In the genomic region with DNA sequence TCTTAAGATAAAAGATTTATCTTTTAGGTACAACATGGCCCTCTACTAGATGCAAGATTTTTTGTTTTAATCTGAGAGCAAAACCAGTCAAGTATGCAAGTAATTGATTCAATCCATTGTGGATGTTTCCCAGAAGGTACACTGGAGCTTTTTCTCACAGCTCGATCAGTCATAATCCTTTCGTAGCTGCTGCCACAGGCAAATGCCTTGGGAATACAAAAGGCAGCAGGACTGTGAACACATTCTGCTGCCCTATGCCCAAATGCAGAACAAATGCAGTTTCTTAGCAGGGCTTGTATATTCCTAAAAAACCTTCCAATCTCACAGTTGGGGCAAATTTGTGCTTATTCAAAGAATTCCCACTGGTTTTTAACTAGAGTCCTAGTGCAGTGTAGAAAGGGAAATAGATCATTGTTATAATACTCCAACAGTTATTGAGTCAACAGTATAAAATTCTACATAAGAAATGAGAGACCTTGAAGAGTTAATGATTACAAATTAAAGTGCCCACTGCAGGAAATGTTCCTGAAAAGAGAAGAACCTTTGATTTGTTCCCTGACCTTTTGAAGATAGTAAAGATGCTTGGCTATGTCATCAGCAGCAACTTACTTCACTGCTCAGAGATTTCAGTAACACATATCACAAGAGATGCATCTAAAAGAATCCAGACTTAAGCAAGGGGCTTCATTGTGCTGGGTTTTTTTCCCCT, we compare ENCODE assay signal across 18 cellular contexts. TPM values are rescaled to one million over a fixed set of nuclear protein-coding genes. Genes with fewer than 3 reads are reported as not detected.
DNase-seq lines count a peak whose midpoint lies in the region; ATAC-seq and TF ChIP-seq lines count a peak whose summit lies in the region.
"Had no signal": no experiment of that assay in that cellular context is flagged by ENCODE, and none has a peak within 500 bp of the region (broad histone marks: within the 10 kb centered on the region; RNA-seq: fewer than 3 reads in every experiment).

No MANE protein-coding gene starts in this region.

- no peak overlapping the region for H3K27ac Mint-ChIP-seq in activated naive CD4-positive, alpha-beta T cell treated with anti-CD3 and anti-CD28 coated beads, Interleukin-2, amount 50 U/mL, for 24 hours
- H3K27ac Mint-ChIP-seq in brain: peak overlapping the region in 4 of 5 experiments; percentile 4 to 91 (median 62)

- H3K4me1 ChIP-seq in mucosa of rectum (ENCODE audit: control insufficient read depth in 2 of 2, insufficient read depth in 2 of 2, low read length in 2 of 2) (peaks cover 12 to 13% of the 10 kb centered on the region in 2 donors), aorta (ENCODE audit: control insufficient read depth in 1 of 2, insufficient read depth in 2 of 2, low read length in 2 of 2) (peaks cover 5 to 6% of the 10 kb centered on the region in 2 donors)

- no peak for TF ChIP-seq CTCF in brain (conservative IDR thresholded peaks at IDR 0.05)

- H3K36me3 ChIP-seq in mucosa of rectum (ENCODE audit: control insufficient read depth in 2 of 2, insufficient read depth in 2 of 2, low read length in 2 of 2): peaks cover 3 to 10% of the 10 kb centered on the region in 2 donors
- no peaks in the 10 kb centered on the region for H3K36me3 ChIP-seq in aorta (ENCODE audit: control insufficient read depth in 1 of 2, insufficient read depth in 2 of 2, low read length in 1 of 2)
- H3K36me3 ChIP-seq: brain microvascular endothelial cell had no signal

- no peak overlapping the region for H3K4me3 ChIP-seq in mucosa of rectum (ENCODE audit: low read length in 2 of 2)
- H3K4me3 ChIP-seq in aorta (ENCODE audit: low read length in 2 of 2): no peak overlapping the region

- whole genome bisulfite sequencing in aorta, 2 donors: 5% methylated on average over 2 of the region's 2 CpGs

- H3K27ac ChIP-seq in mucosa of rectum (ENCODE audit: low read depth in 2 of 2, low read length in 2 of 2): peak overlapping the region; percentile 60 to 71
- peak overlapping the region; percentile 51 to 82 for H3K27ac ChIP-seq in aorta (ENCODE audit: low read depth in 1 of 2, low read length in 2 of 2)
- H3K27ac ChIP-seq: brain microvascular endothelial cell had no signal

- DNase-seq in activated naive CD4-positive, alpha-beta T cell treated with anti-CD3 and anti-CD28 coated beads, Interleukin-2, amount 50 U/mL, for 16 hours: no peak
- no peak for DNase-seq in aorta
- DNase-seq in NOMO-1 treated with DMSO at 0.1 percent for 48 hours (lab: John Stamatoyannopoulos, UW; ENCODE audit: unreplicated experiment): no peak
- DNase-seq in RPMI8226: no peak
- DNase-seq in NCI-H69 (lab: John Stamatoyannopoulos, UW): no peak
- DNase-seq: activated CD4-positive, alpha-beta T cell treated with anti-CD3 and anti-CD28 coated beads for 48 hours; brain microvascular endothelial cell; DND-41; left cardiac atrium; NCI-H1105 treated with DMSO at 0.1 percent for 48 hours; NCI-H446 treated with DMSO at 0.1 percent for 48 hours; T-helper 1 cell had no signal

- intact Hi-C loops in aorta (cut with DNase I): no loop called here

- no peaks in the 10 kb centered on the region for H3K27me3 Mint-ChIP-seq in activated naive CD4-positive, alpha-beta T cell treated with anti-CD3 and anti-CD28 coated beads, Interleukin-2, amount 50 U/mL, for 24 hours
- H3K27me3 Mint-ChIP-seq in brain: no peaks in the 10 kb centered on the region

- ATAC-seq in aorta (ENCODE audit: low FRiP score): no peak
- ATAC-seq: left cardiac atrium, Panc1 had no signal

- peak overlapping the region; percentile 13 for H3K4me3 Mint-ChIP-seq in activated naive CD4-positive, alpha-beta T cell treated with anti-CD3 and anti-CD28 coated beads, Interleukin-2, amount 50 U/mL, for 24 hours
- H3K4me3 Mint-ChIP-seq in brain: peak overlapping the region; percentile 1 to 70 (median 47)

- no peaks in the 10 kb centered on the region for H3K9me3 Mint-ChIP-seq in activated naive CD4-positive, alpha-beta T cell treated with anti-CD3 and anti-CD28 coated beads, Interleukin-2, amount 50 U/mL, for 24 hours
- H3K9me3 Mint-ChIP-seq in brain: no peaks in the 10 kb centered on the region

- peaks cover 80% of the 10 kb centered on the region for H3K4me1 Mint-ChIP-seq in activated naive CD4-positive, alpha-beta T cell treated with anti-CD3 and anti-CD28 coated beads, Interleukin-2, amount 50 U/mL, for 24 hours
- peaks cover 20% of the 10 kb centered on the region for H3K4me1 Mint-ChIP-seq in brain

- H3K27me3 ChIP-seq in mucosa of rectum (ENCODE audit: control insufficient read depth in 2 of 2, insufficient read depth in 2 of 2, low read length in 2 of 2) (no peaks in the 10 kb centered on the region), aorta (ENCODE audit: control insufficient read depth in 1 of 2, insufficient read depth in 2 of 2, low read length in 1 of 2) (no peaks in the 10 kb centered on the region)
- H3K27me3 ChIP-seq: brain microvascular endothelial cell had no signal

- no peaks in the 10 kb centered on the region for H3K9me3 ChIP-seq in mucosa of rectum (ENCODE audit: control insufficient read depth in 2 of 2, low read length in 2 of 2)
- no peaks in the 10 kb centered on the region for H3K9me3 ChIP-seq in aorta (ENCODE audit: control insufficient read depth, low read length)

- H3K9ac ChIP-seq in mucosa of rectum (ENCODE audit: low read depth in 1 of 2, low read length in 2 of 2): no peak overlapping the region

- peaks cover 24% of the 10 kb centered on the region for H3K36me3 Mint-ChIP-seq in activated naive CD4-positive, alpha-beta T cell treated with anti-CD3 and anti-CD28 coated beads, Interleukin-2, amount 50 U/mL, for 24 hours
- H3K36me3 Mint-ChIP-seq in brain: no peaks in the 10 kb centered on the region

RNA-seq across cellular contexts. Expression of a gene that starts 14.1 kb away (rescaled TPM):
- polyA plus RNA-seq in brain (ENCODE audit: insufficient read depth, low read depth, low replicate concordance) (3.7 TPM), aorta (1 to 10 TPM; 7.0 to 8.3 TPM)
- total RNA-seq in aorta: 10 to 100 TPM; 15.0 to 20.4 TPM

RNA-seq across cellular contexts. Expression of a gene that starts 17.3 kb away (rescaled TPM):
- polyA plus RNA-seq in brain (ENCODE audit: insufficient read depth, low read depth, low replicate concordance) (50.4 TPM), aorta (10 to 100 TPM; 20.3 to 38.2 TPM)
- total RNA-seq in aorta: 10 to 100 TPM; 51.1 to 57.1 TPM

RNA-seq across cellular contexts. Expression of a gene that starts 53.6 kb away (rescaled TPM):
- polyA plus RNA-seq in brain (ENCODE audit: insufficient read depth, low read depth, low replicate concordance): not detected
- not detected for total RNA-seq in aorta
- not detected for polyA plus RNA-seq in aorta
- total RNA-seq: glomerular endothelial cell, left cardiac atrium had no signal
- polyA plus RNA-seq: AG04450 had no signal
